32 cellular contexts compared by ENCODE assay signal in the genomic region with DNA sequence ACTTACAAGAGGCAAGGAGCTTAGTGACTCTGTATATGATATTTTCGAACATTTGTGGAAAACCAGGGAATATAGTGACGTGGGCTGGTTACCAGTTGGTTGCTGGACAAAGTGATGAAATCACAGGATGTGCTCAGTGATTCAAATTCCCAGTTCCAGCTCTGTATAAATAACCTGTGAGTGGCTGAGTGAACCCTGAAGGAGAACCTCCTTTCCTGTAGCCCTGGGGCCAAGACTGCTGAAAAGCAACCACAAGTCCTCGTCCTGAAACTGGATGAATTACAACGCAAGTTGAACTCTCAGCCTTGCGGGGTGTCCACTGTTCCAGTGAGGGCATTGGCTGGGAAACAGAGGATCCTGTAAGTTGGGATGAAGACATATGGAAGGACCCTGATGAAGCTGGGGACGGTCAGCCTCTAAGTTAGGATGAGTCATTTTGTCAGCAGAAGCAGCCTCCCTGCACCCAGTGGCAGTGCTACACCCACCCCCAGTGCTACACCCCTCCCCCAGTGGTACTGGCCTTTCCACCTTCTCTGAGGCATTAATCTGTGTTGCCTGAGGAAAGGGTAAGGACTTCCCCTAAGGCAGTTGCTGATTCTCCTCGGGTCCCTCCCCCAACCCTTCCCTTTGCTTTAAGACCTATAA. TPM values are rescaled to one million over a fixed set of nuclear protein-coding genes. Genes with fewer than 3 reads are reported as not detected.
A peak's percentile ranks its signal among the peaks of the same experiment; 100 is the strongest.
DNase-seq lines count a peak whose midpoint lies in the region; ATAC-seq, FAIRE-seq and TF ChIP-seq lines count a peak whose summit lies in the region.
"Had no signal": no experiment of that assay in that cellular context is flagged by ENCODE, and none has a peak within 500 bp of the region (broad histone marks: within the 10 kb centered on the region; RNA-seq: fewer than 3 reads in every experiment).

No MANE protein-coding gene starts in this region.

- peaks cover 2% of the 10 kb centered on the region in 2 experiments for H3K27me3 ChIP-seq in endothelial cell of umbilical vein (ENCODE audit: control insufficient read depth in 2 of 2, insufficient read depth in 2 of 2, low read length in 2 of 2)
- no peaks in the 10 kb centered on the region for H3K27me3 ChIP-seq in osteoblast (ENCODE audit: insufficient read depth, low read length)
- H3K27me3 ChIP-seq: body of pancreas, pancreas, right atrium auricular region, testis, uterus had no signal

- H3K4me3 ChIP-seq in endothelial cell of umbilical vein (replicated peaks in 1 of 3; ENCODE audit: insufficient read depth in 1 of 3, low read depth in 1 of 3, low read length in 3 of 3) = no peak overlapping the region
- H3K4me3 ChIP-seq in osteoblast (ENCODE audit: insufficient read depth, low read length) = no peak overlapping the region
- H3K4me3 ChIP-seq: body of pancreas, GM23338, pancreas, right atrium auricular region, testis, uterus had no signal

- ATAC-seq in HG03025 (IDR thresholded peaks at IDR 0.05; ENCODE audit: low FRiP score, unreplicated experiment) = no peak
- no peak for ATAC-seq in HG03457 (IDR thresholded peaks at IDR 0.05; ENCODE audit: unreplicated experiment)
- ATAC-seq in GM21737 (IDR thresholded peaks at IDR 0.05; ENCODE audit: unreplicated experiment) = no peak
- ATAC-seq: body of pancreas; GM23338; natural killer cell treated with Interleukin-12 subunit alpha and Interleukin-12 subunit beta and Interleukin-15 and Interleukin-18, amount 100 ng/mL, for 72 hours; pancreas; Right ventricle myocardium inferior had no signal

- dilution Hi-C loops in endothelial cell of umbilical vein (cut with MboI; ENCODE audit: extremely low pct_ligation_motif_present, low sequenced_read_pairs) = no loop called here

- no peaks in the 10 kb centered on the region for H3K9me3 ChIP-seq in endothelial cell of umbilical vein (replicated peaks; ENCODE audit: control insufficient read depth, insufficient read depth, low read length)
- peaks cover 3% of the 10 kb centered on the region for H3K9me3 ChIP-seq in osteoblast (ENCODE audit: low read depth, low read length)
- H3K9me3 ChIP-seq: body of pancreas, pancreas, testis, uterus had no signal

- no peaks in the 10 kb centered on the region for H4K20me1 ChIP-seq in endothelial cell of umbilical vein (replicated peaks; ENCODE audit: control insufficient read depth, extremely low read depth, insufficient read depth, low read length)
- no peaks in the 10 kb centered on the region for H4K20me1 ChIP-seq in osteoblast (ENCODE audit: insufficient read depth, low read length)

- H3K27ac ChIP-seq in endothelial cell of umbilical vein (ENCODE audit: insufficient read depth, low read depth, low read length) (no peak overlapping the region), osteoblast (ENCODE audit: low read depth, low read length) (peak overlapping the region; percentile 33)
- H3K27ac ChIP-seq: body of pancreas, pancreas, right atrium auricular region, testis, uterus had no signal

- H3K79me2 ChIP-seq in endothelial cell of umbilical vein (ENCODE audit: control insufficient read depth, insufficient read depth, low read length) = no peaks in the 10 kb centered on the region
- H3K79me2 ChIP-seq in osteoblast (ENCODE audit: insufficient read depth, low read length) = no peaks in the 10 kb centered on the region

- FAIRE-seq in endothelial cell of umbilical vein (lab: Jason Lieb, UNC) = no peak
- FAIRE-seq: colon, GM18507, keratinocyte, pancreas had no signal

- CTCF ChIA-PET in endothelial cell of umbilical vein (lab: Charles Lee) = interaction anchor here (0.7 kb wide), 1 partner anchor 64 kb away, joined by 3 read pairs; no protein-coding TSS in a partner anchor

- no peaks in the 10 kb centered on the region for H3K36me3 ChIP-seq in endothelial cell of umbilical vein (ENCODE audit: control insufficient read depth in 2 of 2, extremely low read depth in 1 of 2, insufficient read depth in 2 of 2, low read length in 2 of 2)
- no peaks in the 10 kb centered on the region for H3K36me3 ChIP-seq in osteoblast (ENCODE audit: insufficient read depth, low read length)
- H3K36me3 ChIP-seq: pancreas, right atrium auricular region, uterus had no signal

- H3K4me2 ChIP-seq in endothelial cell of umbilical vein (ENCODE audit: insufficient read depth, low read length) (no peak overlapping the region), osteoblast (ENCODE audit: insufficient read depth, low read length) (no peak overlapping the region)
- H3K4me2 ChIP-seq: GM23338 had no signal

- DNase-seq in ELR (ENCODE audit: low read depth) (peak; percentile 83), NCI-H226 (peak; percentile 14), endothelial cell of umbilical vein (ENCODE audit: low read depth, low spot score) (peak; percentile 29), osteoblast (ENCODE audit: insufficient read length, low spot score, missing footprints) (peak; percentile 88)
- DNase-seq: activated CD4-positive, alpha-beta T cell treated with anti-CD3 and anti-CD28 coated beads, Interleukin-2, amount 50 U/mL, for 48 hours; activated CD4-positive, CD25-positive, alpha-beta regulatory T cell; activated gamma-delta T cell; body of pancreas; CD4-positive, CD25-positive, alpha-beta regulatory T cell; effector CD8-positive, alpha-beta T cell; erythroblast; GDM1; MV-4-11; NCI-H187; NCI-H748 treated with DMSO at 0.1 percent for 48 hours; pancreas; stimulated activated CD4-positive, alpha-beta T cell treated with anti-CD3 and anti-CD28 coated beads, Interleukin-12 subunit alpha, Interleukin-12 subunit beta, amount 100 ng/mL, for 4 hours; stimulated activated CD4-positive, alpha-beta T cell treated with anti-CD3 and anti-CD28 coated beads, Interleukin-4, amount 100 ng/mL, for 4 hours; stimulated activated naive CD4-positive, alpha-beta T cell treated with Interleukin-2 at 50 U/mL for 16 hours; T-helper 9 cell; testis; uterus had no signal

- H3K9me1 ChIP-seq in endothelial cell of umbilical vein (replicated peaks; ENCODE audit: control insufficient read depth, extremely low read depth, insufficient read depth, low read length) = no peaks in the 10 kb centered on the region

- TF ChIP-seq CTCF in endothelial cell of umbilical vein (IDR thresholded peaks at IDR 0.05; ENCODE audit: extremely low read depth in 1 of 2, insufficient read depth in 1 of 2, low read depth in 1 of 2, low read length in 2 of 2) (no peak), osteoblast (IDR thresholded peaks at IDR 0.05; ENCODE audit: extremely low read depth, low read depth, low read length) (no peak)

- intact Hi-C loops in endothelial cell of umbilical vein (cut with micrococcal nuclease) = no loop called here

- no peak overlapping the region for H3K9ac ChIP-seq in endothelial cell of umbilical vein (replicated peaks; ENCODE audit: extremely low read depth, insufficient read depth, low read length)

- H2AFZ ChIP-seq in endothelial cell of umbilical vein (ENCODE audit: low read depth, low read length) = peak overlapping the region; percentile 76
- H2AFZ ChIP-seq in osteoblast (ENCODE audit: low read length) = peak overlapping the region; percentile 82
- H2AFZ ChIP-seq: GM23338 had no signal

- H3K4me1 ChIP-seq in endothelial cell of umbilical vein (ENCODE audit: control insufficient read depth, extremely low read depth, insufficient read depth, low read length) (no peaks in the 10 kb centered on the region), osteoblast (ENCODE audit: insufficient read depth, low read length) (peaks cover 4% of the 10 kb centered on the region)
- H3K4me1 ChIP-seq: pancreas, right atrium auricular region, testis, uterus had no signal

- TF ChIP-seq POLR2A in endothelial cell of umbilical vein (IDR thresholded peaks at IDR 0.05; ENCODE audit: low read depth, low read length) = no peak

- POLR2A ChIA-PET in endothelial cell of umbilical vein (lab: Charles Lee) = no interaction called here

- BruUV-seq in endothelial cell of umbilical vein (replicated peaks; lab: Mats Ljungman, UMichigan) = no TSS peak

RNA-seq across cellular contexts. Expression of a gene that starts 22.0 kb away (rescaled TPM):
- total RNA-seq in endothelial cell of umbilical vein = 409 and 445 TPM in 2 replicates
- 641 and 802 TPM in 2 replicates for polyA plus RNA-seq in endothelial cell of umbilical vein
- 406 and 474 TPM in 2 replicates for polyA plus RNA-seq in endothelial cell of umbilical vein (2011; cell fraction: cytosol; rRNA removed)
- polyA plus RNA-seq in endothelial cell of umbilical vein (2011; cell fraction: nucleus; rRNA removed) = 199 and 205 TPM in 2 replicates
- 516 and 727 TPM in 2 replicates for polyA plus RNA-seq in endothelial cell of umbilical vein (2012)
- polyA minus RNA-seq in endothelial cell of umbilical vein = 404 and 450 TPM in 2 replicates
- 53.1 TPM for polyA minus RNA-seq in endothelial cell of umbilical vein (2011; cell fraction: cytosol; rRNA and poly(A)+ RNA removed)
- 58.3 and 65.3 TPM in 2 replicates for polyA minus RNA-seq in endothelial cell of umbilical vein (2011; cell fraction: nucleus; rRNA and poly(A)+ RNA removed)
- total RNA-seq in osteoblast = 184 and 195 TPM in 2 replicates

RNA-seq across cellular contexts. Expression of a gene that starts 45.4 kb away (rescaled TPM):
- 59.6 and 61.9 TPM in 2 replicates for total RNA-seq in endothelial cell of umbilical vein
- 42.7 and 53.4 TPM in 2 replicates for polyA plus RNA-seq in endothelial cell of umbilical vein
- polyA plus RNA-seq in endothelial cell of umbilical vein (2011; cell fraction: cytosol; rRNA removed) = 18.3 and 31.5 TPM in 2 replicates
- 49.2 and 51.9 TPM in 2 replicates for polyA plus RNA-seq in endothelial cell of umbilical vein (2011; cell fraction: nucleus; rRNA removed)
- polyA plus RNA-seq in endothelial cell of umbilical vein (2012) = 32.6 and 42.6 TPM in 2 replicates
- polyA minus RNA-seq in endothelial cell of umbilical vein = 20.5 and 25.8 TPM in 2 replicates
- polyA minus RNA-seq in endothelial cell of umbilical vein (2011; cell fraction: cytosol; rRNA and poly(A)+ RNA removed) = 15.2 TPM
- 24.1 and 48.8 TPM in 2 replicates for polyA minus RNA-seq in endothelial cell of umbilical vein (2011; cell fraction: nucleus; rRNA and poly(A)+ RNA removed)
- total RNA-seq in osteoblast = 42.4 and 46.7 TPM in 2 replicates

RNA-seq across cellular contexts. Expression of a gene that starts 53.3 kb away (rescaled TPM):
- total RNA-seq in endothelial cell of umbilical vein (not detected in 2 replicates), osteoblast (0.59 and 1.4 TPM in 2 replicates)
- polyA plus RNA-seq in endothelial cell of umbilical vein = not detected in 2 replicates
- polyA plus RNA-seq in endothelial cell of umbilical vein (2011; cell fraction: cytosol; rRNA removed) = not detected in 2 replicates
- not detected in 2 replicates for polyA plus RNA-seq in endothelial cell of umbilical vein (2011; cell fraction: nucleus; rRNA removed)
- polyA plus RNA-seq in endothelial cell of umbilical vein (2012) = not detected in 2 replicates
- not detected in 2 replicates for polyA minus RNA-seq in endothelial cell of umbilical vein
- not detected for polyA minus RNA-seq in endothelial cell of umbilical vein (2011; cell fraction: cytosol; rRNA and poly(A)+ RNA removed)
- polyA minus RNA-seq in endothelial cell of umbilical vein (2011; cell fraction: nucleus; rRNA and poly(A)+ RNA removed) = not detected in 2 replicates
- total RNA-seq: GM23338 had no signal
- polyA plus RNA-seq: GM23338, keratinocyte had no signal

RNA-seq across cellular contexts. Expression of a gene that starts 53.4 kb away (rescaled TPM):
- not detected in 2 replicates for total RNA-seq in endothelial cell of umbilical vein
- not detected in 2 replicates for polyA plus RNA-seq in endothelial cell of umbilical vein
- polyA plus RNA-seq in endothelial cell of umbilical vein (2011; cell fraction: cytosol; rRNA removed) = not detected in 2 replicates
- polyA plus RNA-seq in endothelial cell of umbilical vein (2011; cell fraction: nucleus; rRNA removed) = not detected in 2 replicates
- not detected in 2 replicates for polyA plus RNA-seq in endothelial cell of umbilical vein (2012)
- polyA minus RNA-seq in endothelial cell of umbilical vein = not detected in 2 replicates
- polyA minus RNA-seq in endothelial cell of umbilical vein (2011; cell fraction: cytosol; rRNA and poly(A)+ RNA removed) = not detected
- not detected in 2 replicates for polyA minus RNA-seq in endothelial cell of umbilical vein (2011; cell fraction: nucleus; rRNA and poly(A)+ RNA removed)
- 0.29 and 0.36 TPM in 2 replicates for total RNA-seq in osteoblast
- total RNA-seq: GM23338 had no signal
- polyA plus RNA-seq: GM23338, keratinocyte had no signal

Comparison
In these comparisons a context has a peak if more than half of its experiments do, and no peak if none do; other contexts are left out.
1. DNase-seq: peak in every context shown above with its lines; median percentile 88 in osteoblast; 83 in ELR; 29 in endothelial cell of umbilical vein; 14 in NCI-H226.